Comparison of ENCODE assay signal across 18 cellular contexts in genomic region chr22:42841444-42841843, GRCh38. TPM values are rescaled to one million over a fixed set of nuclear protein-coding genes. Genes with fewer than 3 reads are reported as not detected.
DNase-seq lines count a peak whose midpoint lies in the region; ATAC-seq, FAIRE-seq and TF ChIP-seq lines count a peak whose summit lies in the region.
"Had no signal": no experiment of that assay in that cellular context is flagged by ENCODE, and none has a peak within 500 bp of the region (broad histone marks: within the 10 kb centered on the region; RNA-seq: fewer than 3 reads in every experiment).

No MANE protein-coding gene starts in this region.

- DNase-seq in EH (ENCODE audit: low read depth) (peak; percentile 86), RWPE1 (ENCODE audit: low spot score) (peak; percentile 15), H1 (ENCODE audit: low read depth in 1 of 2, low spot score in 2 of 2) (no peak), non-pigmented ciliary epithelial cell (ENCODE audit: low read depth) (peak; percentile 31), pancreas (no peak)
- DNase-seq in stimulated activated naive CD8-positive, alpha-beta T cell treated with anti-CD3 and anti-CD28 coated beads, Interleukin-15, Interleukin-2, amounts not matched to agents 100 U/mL and 50 U/mL, for 24 hours, result no peak
- no peak for DNase-seq in stimulated activated CD4-positive, alpha-beta T cell treated with anti-CD3 and anti-CD28 coated beads, Interleukin-1b, Interleukin-23, amount 100 ng/mL, for 48 hours
- DNase-seq: activated CD4-positive, alpha-beta T cell treated with anti-CD3 and anti-CD28 coated beads, Interleukin-2, amount 50 U/mL, for 4 hours; activated T-cell treated with anti-CD3 and anti-CD28 coated beads, Interleukin-2, amount 50 U/mL, for 72 hours; endodermal cell; gastrocnemius medialis; KG1; lower lobe of right lung; NCI-H1105; posterior cingulate gyrus had no signal

- H3K79me2 ChIP-seq in H1 (ENCODE audit: control insufficient read depth in 1 of 2, insufficient read depth in 2 of 2, low read length in 2 of 2), result no peaks in the 10 kb centered on the region

- H3K4me1 ChIP-seq in H1 (replicated peaks in 1 of 4; ENCODE audit: control insufficient read depth in 3 of 4, insufficient read depth in 4 of 4, low read length in 3 of 4) (no peaks in the 10 kb centered on the region), pancreas (peaks cover 0 to 11% (median 7%) of the 10 kb centered on the region in 3 donors)
- H3K4me1 ChIP-seq: gastrocnemius medialis had no signal

- H3K4me3 ChIP-seq in H1 (ENCODE audit: extremely low read depth in 1 of 4, insufficient read depth in 2 of 4, low read depth in 3 of 4, low read length in 4 of 4) (no peak overlapping the region), pancreas (no peak overlapping the region)
- H3K4me3 ChIP-seq: gastrocnemius medialis, lower lobe of right lung had no signal

- H2AFZ ChIP-seq in H1 (ENCODE audit: low read length), result no peak overlapping the region

- H4K5ac ChIP-seq in H1 (ENCODE audit: insufficient read length, low read depth, low read length), result no peak overlapping the region

- no peak overlapping the region for H3K18ac ChIP-seq in H1 (ENCODE audit: extremely low read depth, low read length)

- TF ChIP-seq POLR2A in H1 (IDR thresholded peaks at IDR 0.05; ENCODE audit: control extremely low read depth in 1 of 2, low read depth in 2 of 2, low read length in 2 of 2), result no peak

- TF ChIP-seq RAD21 in H1 (IDR thresholded peaks at IDR 0.05 in 1 of 2, conservative IDR thresholded peaks at IDR 0.05 in 1 of 2; ENCODE audit: low read depth in 2 of 2, low read length in 2 of 2), result no peak

- H3K23ac ChIP-seq in H1 (ENCODE audit: insufficient read length), result no peak overlapping the region

- H3K14ac ChIP-seq in H1 (ENCODE audit: insufficient read length), result no peak overlapping the region

- intact Hi-C loops in pancreas (cut with DNase I), result no loop called here

- H3K27me3 ChIP-seq in H1 (replicated peaks in 1 of 4; ENCODE audit: control insufficient read depth in 3 of 4, extremely low read depth in 1 of 4, insufficient read depth in 3 of 4, low read length in 3 of 4), result no peaks in the 10 kb centered on the region
- H3K27me3 ChIP-seq in pancreas, result no peaks in the 10 kb centered on the region
- H3K27me3 ChIP-seq: gastrocnemius medialis had no signal

- no peak overlapping the region for H3K4ac ChIP-seq in H1 (replicated peaks; ENCODE audit: insufficient read length, low read depth, low read length)

- H4K20me1 ChIP-seq in H1 (replicated peaks in 1 of 2; ENCODE audit: control insufficient read depth in 1 of 2, insufficient read depth in 2 of 2, low read length in 2 of 2), result no peaks in the 10 kb centered on the region

- H3K36me3 ChIP-seq in H1 (ENCODE audit: control insufficient read depth in 2 of 4, insufficient read depth in 4 of 4, low read length in 3 of 4), result no peaks in the 10 kb centered on the region
- peaks cover 0 to 44% (median 29%) of the 10 kb centered on the region in 3 donors for H3K36me3 ChIP-seq in pancreas

- CTCF ChIA-PET in RWPE1 (lab: Yijun Ruan, JAX) (interaction anchor here (0.6 kb wide), 1 partner anchor 168 kb away, joined by 4 read pairs; no protein-coding TSS in a partner anchor), H1 (lab: Charles Lee; ENCODE audit: partially characterized antibody) (interaction anchor here (1.0 to 2.2 kb wide), 3 partner anchors 10 to 26 kb away, joined by 3 to 8 read pairs (median 6); no protein-coding TSS in a partner anchor)

- no peak overlapping the region for H4K8ac ChIP-seq in H1 (ENCODE audit: extremely low read depth, insufficient read depth, low read length)

- 0 out of 2 replicates have a peak overlapping the region, but pooled peaks have one; percentile 21 for H2BK5ac ChIP-seq in H1 (ENCODE audit: low read depth, low read length)

- no peaks in the 10 kb centered on the region for H3K23me2 ChIP-seq in H1 (ENCODE audit: low read depth, low read length)

- H3K9me3 ChIP-seq in H1 (ENCODE audit: insufficient read depth in 2 of 2, low read depth in 1 of 2, low read length in 1 of 2) (no peaks in the 10 kb centered on the region), pancreas (no peaks in the 10 kb centered on the region)
- H3K9me3 ChIP-seq: gastrocnemius medialis, lower lobe of right lung had no signal

- TF ChIP-seq CTCF in RWPE1 (conservative IDR thresholded peaks at IDR 0.05; ENCODE audit: low read depth), result no peak
- TF ChIP-seq CTCF in H1 (IDR thresholded peaks at IDR 0.05; ENCODE audit: control extremely low read depth in 1 of 3, insufficient read depth in 1 of 3, low read depth in 1 of 3, low read length in 3 of 3), result no peak
- no peak for TF ChIP-seq CTCF in pancreas (IDR thresholded peaks at IDR 0.05)

- H2BK120ac ChIP-seq in H1 (replicated peaks; ENCODE audit: low read depth, low read length), result no peak overlapping the region

- H2BK15ac ChIP-seq in H1 (ENCODE audit: low read length), result no peak overlapping the region

- H2AK5ac ChIP-seq in H1 (ENCODE audit: low read depth, low read length), result 0 out of 2 replicates have a peak overlapping the region, but pooled peaks have one; percentile 20

- H4K91ac ChIP-seq in H1 (replicated peaks; ENCODE audit: insufficient read length, low read length), result no peak overlapping the region

- FAIRE-seq in H1 (lab: Jason Lieb, UNC) (no peak), pancreas (lab: Jason Lieb, UNC) (no peak)
- FAIRE-seq: TTC549 had no signal

- no peak overlapping the region for H3K9ac ChIP-seq in H1 (replicated peaks in 1 of 4; ENCODE audit: extremely low read depth in 1 of 4, low read depth in 3 of 4, low read length in 3 of 4)

- H3K27ac ChIP-seq in RWPE1 (no peak overlapping the region), H1 (ENCODE audit: low read depth, low read length) (no peak overlapping the region), pancreas (no peak overlapping the region)
- H3K27ac ChIP-seq: gastrocnemius medialis, lower lobe of right lung had no signal

- no peak overlapping the region for H2BK20ac ChIP-seq in H1 (ENCODE audit: low read length)

- no peak overlapping the region for H3K56ac ChIP-seq in H1 (replicated peaks; ENCODE audit: insufficient read length, low read depth, low read length)

- TF ChIP-seq EP300 in H1 (IDR thresholded peaks at IDR 0.05; ENCODE audit: borderline replicate concordance in 1 of 2, low read depth in 2 of 2, low read length in 2 of 2), result no peak

- POLR2A ChIA-PET in RWPE1 (lab: Yijun Ruan, JAX; ENCODE audit: low non-redundant PET), result no interaction called here
- POLR2A ChIA-PET in H1 (lab: Charles Lee; ENCODE audit: partially characterized antibody), result interaction anchor here (1.9 kb wide), 1 partner anchor 10 kb away, joined by 7 read pairs; no protein-coding TSS in a partner anchor

- 75% methylated on average over 3 of the region's 3 CpGs; no CpG with 5 or more reads in 1 of the 2 experiments for WGBS in H1 (ENCODE audit: extremely low coverage in 1 of 2, insufficient coverage in 1 of 2, insufficient read length in 1 of 2, insufficient replicate concordance in 2 of 2, low coverage in 1 of 2, low lambda C conversion rate in 2 of 2, missing lambda C conversion rate in 1 of 2), 2 experiments
- WGBS in pancreas, 2 donors, result 60 to 88% methylated on average over 3 of the region's 3 CpGs

- no peak overlapping the region for H3K4me2 ChIP-seq in H1 (ENCODE audit: insufficient read depth in 1 of 2, low read depth in 2 of 2, low read length in 2 of 2)

- H3K79me1 ChIP-seq in H1 (ENCODE audit: low read depth, low read length), result no peaks in the 10 kb centered on the region

- H2BK12ac ChIP-seq in H1 (ENCODE audit: low read depth, low read length), result no peak overlapping the region

- ATAC-seq in stimulated activated naive CD8-positive, alpha-beta T cell treated with anti-CD3 and anti-CD28 coated beads, Interleukin-15, Interleukin-2, amounts not matched to agents 100 U/mL and 50 U/mL, for 24 hours, result no peak
- no peak for ATAC-seq in pancreas
- ATAC-seq in GM21529 (IDR thresholded peaks at IDR 0.05; ENCODE audit: unreplicated experiment), result no peak
- ATAC-seq: activated T-cell treated with anti-CD3 and anti-CD28 coated beads, Interleukin-2, amount 50 U/mL, for 72 hours; gastrocnemius medialis; lower lobe of right lung; Panc1 had no signal

TF ChIP-seq in H1, 55 proteins besides CTCF, POLR2A, EP300 and RAD21:
- no peak for TF ChIP-seq MAX (IDR thresholded peaks at IDR 0.05)
- TF ChIP-seq KDM5A (IDR thresholded peaks at IDR 0.05; ENCODE audit: low read length), result no peak
- TF ChIP-seq SRF (IDR thresholded peaks at IDR 0.05; ENCODE audit: low read depth, low read length), result no peak
- TF ChIP-seq NANOG (IDR thresholded peaks at IDR 0.05; ENCODE audit: insufficient read depth, low read depth, low read length, poor library complexity, severe bottlenecking), result no peak
- no peak for TF ChIP-seq KDM4A (IDR thresholded peaks at IDR 0.05; ENCODE audit: low read depth, low read length, severe bottlenecking)
- TF ChIP-seq TEAD4 (IDR thresholded peaks at IDR 0.05; ENCODE audit: low read depth, low read length), result no peak
- TF ChIP-seq BRCA1 (IDR thresholded peaks at IDR 0.05; ENCODE audit: low read depth, low read length), result no peak

RNA-seq across cellular contexts. Expression of gene ARFGAP3, which starts 15.6 kb away (rescaled TPM):
- total RNA-seq in H1 (2021; fragmentation: NEBNext Ultra II Directional; extraction: Animal tissue kit (Norgen Biotek cat#: 25700)), result 15.8 and 16.0 TPM in 2 replicates
- polyA plus RNA-seq in H1 (2011; rRNA removed) (7.5 and 9.7 TPM in 2 replicates), pancreas (10 to 100 TPM; 39.1 to 45.4 TPM)
- polyA plus RNA-seq in H1 (2011; cell fraction: cytosol; rRNA removed), result 10.9 TPM
- 8.2 TPM for polyA plus RNA-seq in H1 (2011; cell fraction: nucleus; rRNA removed)
- polyA plus RNA-seq in H1 (2012, experiment 1 of 2), result 9.2 to 12.3 TPM (median 10.6 TPM) in 4 replicates
- polyA plus RNA-seq in H1 (2012, experiment 2 of 2), result 1.6 TPM
- 8.8 TPM for polyA plus RNA-seq in H1 (2013, experiment 1 of 2)
- polyA plus RNA-seq in H1 (2013, experiment 2 of 2), result 8.5 TPM
- 14.1 and 15.9 TPM in 2 replicates for polyA minus RNA-seq in H1 (2011; rRNA and poly(A)+ RNA removed)
- polyA minus RNA-seq in H1 (2011; cell fraction: cytosol; rRNA and poly(A)+ RNA removed), result 12.9 TPM
- polyA minus RNA-seq in H1 (2011; cell fraction: nucleus; rRNA and poly(A)+ RNA removed), result 10.2 TPM
- total RNA-seq in pancreas, result 10 to 100 TPM; 54.8 to 75.3 (median 62.1) TPM

Comparison
In these comparisons a context has a peak if more than half of its experiments do, and no peak if none do; other contexts are left out.
1. DNase-seq: peak in EH (single experiment), RWPE1 (single experiment) and non-pigmented ciliary epithelial cell (single experiment); none in H1 (0 of 2), stimulated activated naive CD8-positive, alpha-beta T cell treated with anti-CD3 and anti-CD28 coated beads, Interleukin-15, Interleukin-2, amounts not matched to agents 100 U/mL and 50 U/mL, for 24 hours (single experiment), stimulated activated CD4-positive, alpha-beta T cell treated with anti-CD3 and anti-CD28 coated beads, Interleukin-1b, Interleukin-23, amount 100 ng/mL, for 48 hours (single experiment) and pancreas (0 of 6).